In the genomic region with DNA sequence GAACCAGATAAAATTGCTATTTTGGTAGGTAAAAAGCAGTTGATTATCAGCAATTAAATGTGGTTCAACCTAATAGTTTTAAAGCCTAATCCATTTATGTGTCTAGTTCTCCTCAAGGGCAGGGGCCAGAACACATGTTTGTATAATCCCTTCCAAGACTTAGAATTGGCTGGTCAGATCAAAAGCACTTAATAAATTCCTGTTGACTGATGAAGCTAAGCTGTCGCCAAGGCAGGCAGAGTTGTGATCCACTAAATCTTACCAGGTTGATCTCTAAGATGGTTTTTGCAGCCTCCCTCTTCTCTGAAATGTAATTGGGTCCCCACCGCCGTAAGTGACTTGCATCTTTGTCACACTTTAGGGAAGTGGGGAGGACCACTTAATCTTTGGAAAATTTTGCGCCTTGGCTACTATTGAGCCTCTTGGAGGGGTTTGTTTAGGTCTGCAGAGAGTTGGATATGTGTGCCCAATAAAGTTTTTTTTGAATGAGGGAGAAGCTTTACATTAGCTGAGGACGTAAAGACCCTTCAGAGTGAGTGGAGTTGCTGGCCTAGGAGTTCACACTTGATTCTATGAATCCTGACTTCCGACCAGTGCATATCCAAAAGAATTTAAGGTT, we compare ENCODE assay signal across 16 cellular contexts.
DNase-seq lines count a peak whose midpoint lies in the region; ATAC-seq and TF ChIP-seq lines count a peak whose summit lies in the region.
"Had no signal": no experiment of that assay in that cellular context is flagged by ENCODE, and none has a peak within 500 bp of the region (broad histone marks: within the 10 kb centered on the region; RNA-seq: fewer than 3 reads in every experiment).

No MANE protein-coding gene starts in this region.

- H3K9me3 ChIP-seq in fibroblast of lung (ENCODE audit: control insufficient read depth, insufficient read depth, low read depth, low read length) (no peaks in the 10 kb centered on the region), psoas muscle (no peaks in the 10 kb centered on the region), right atrium auricular region (no peaks in the 10 kb centered on the region)
- H3K9me3 ChIP-seq: vagina had no signal

- H3K27me3 ChIP-seq in fibroblast of lung (ENCODE audit: control insufficient read depth, insufficient read depth, low read length) (no peaks in the 10 kb centered on the region), psoas muscle (ENCODE audit: insufficient read depth in 3 of 3, low read length in 2 of 3) (no peaks in the 10 kb centered on the region), right atrium auricular region (no peaks in the 10 kb centered on the region)
- H3K27me3 ChIP-seq: BLaER1, vagina had no signal

- H3K4me3 ChIP-seq in fibroblast of lung (replicated peaks in 1 of 4; ENCODE audit: control extremely low read depth in 1 of 4, insufficient read depth in 1 of 4, low read depth in 3 of 4, low read length in 4 of 4): no peak overlapping the region
- peak overlapping the region; percentile 20 for H3K4me3 ChIP-seq in psoas muscle
- no peak overlapping the region for H3K4me3 ChIP-seq in right atrium auricular region
- H3K4me3 ChIP-seq: BLaER1, vagina had no signal

- no peak overlapping the region for H3K4me2 ChIP-seq in fibroblast of lung (ENCODE audit: extremely low read depth, insufficient read depth, low read length)
- H3K4me2 ChIP-seq: BLaER1 had no signal

- no peak for TF ChIP-seq CTCF in fibroblast of lung (conservative IDR thresholded peaks at IDR 0.05 in 1 of 2, IDR thresholded peaks at IDR 0.05 in 1 of 2; ENCODE audit: low read depth in 1 of 2, low read length in 2 of 2)
- no peak for TF ChIP-seq CTCF in psoas muscle (IDR thresholded peaks at IDR 0.05)
- TF ChIP-seq CTCF in right atrium auricular region (IDR thresholded peaks at IDR 0.05): no peak

- H3K79me2 ChIP-seq in fibroblast of lung (ENCODE audit: control insufficient read depth, insufficient read depth, low read length): no peaks in the 10 kb centered on the region

- peaks cover 5% of the 10 kb centered on the region for H3K4me1 ChIP-seq in fibroblast of lung (ENCODE audit: control insufficient read depth, extremely low read depth, insufficient read depth, low read length)
- H3K4me1 ChIP-seq in psoas muscle: peaks cover 19% of the 10 kb centered on the region
- peaks cover 0 to 9% of the 10 kb centered on the region in 2 donors for H3K4me1 ChIP-seq in right atrium auricular region
- H3K4me1 ChIP-seq: BLaER1 had no signal

- no peak overlapping the region for H3K27ac ChIP-seq in fibroblast of lung (ENCODE audit: insufficient read depth, low read length)
- H3K27ac ChIP-seq in psoas muscle: peak overlapping the region; percentile 73
- H3K27ac ChIP-seq in right atrium auricular region: no peak overlapping the region
- H3K27ac ChIP-seq: BLaER1, vagina had no signal

- 64 to 71% (median 65%) methylated on average over 6 of the region's 6 CpGs for WGBS in psoas muscle, 3 donors

- H3K9ac ChIP-seq in fibroblast of lung (ENCODE audit: insufficient read depth, low read length): no peak overlapping the region
- H3K9ac ChIP-seq: BLaER1 had no signal

- H4K20me1 ChIP-seq in fibroblast of lung (ENCODE audit: control insufficient read depth, extremely low read depth, insufficient read depth, low read length): no peaks in the 10 kb centered on the region

- peak; percentile 59 to 75 (median 68) for ATAC-seq in psoas muscle
- ATAC-seq: activated T-cell treated with anti-CD3 and anti-CD28 coated beads, Interleukin-2, amount 50 U/mL, for 72 hours; Panc1 had no signal

- in situ Hi-C loops in G401 (cut with HindIII; ENCODE audit: low sequenced_read_pairs): no loop called here

- intact Hi-C loops in psoas muscle (cut with DNase I): no loop called here

- DNase-seq in G401 (ENCODE audit: low spot score) (peak; percentile 43), NCI-H524 treated with DMSO at 0.1 percent for 48 hours (lab: John Stamatoyannopoulos, UW) (peak; percentile 81), fibroblast of lung (ENCODE audit: low read depth in 2 of 2) (peak; percentile 54 to 56), psoas muscle (no peak), NCI-H1417 (lab: John Stamatoyannopoulos, UW) (no peak), SW 1271 (lab: John Stamatoyannopoulos, UW) (no peak), NOMO-1 treated with dmso at 0.1 percent for 144 hours (lab: John Stamatoyannopoulos, UW; ENCODE audit: unreplicated experiment) (no peak), right atrium auricular region (ENCODE audit: low spot score) (no peak)
- DNase-seq: activated CD4-positive, alpha-beta T cell treated with anti-CD3 and anti-CD28 coated beads for 4 hours; activated T-cell treated with anti-CD3 and anti-CD28 coated beads, Interleukin-2, amount 50 U/mL, for 72 hours; dermis blood vessel endothelial cell; EL; stimulated activated naive CD4-positive, alpha-beta T cell had no signal

- no peak overlapping the region for H2AFZ ChIP-seq in fibroblast of lung (ENCODE audit: low read length)

- H3K36me3 ChIP-seq in fibroblast of lung (ENCODE audit: control insufficient read depth, insufficient read depth, low read length) (no peaks in the 10 kb centered on the region), psoas muscle (ENCODE audit: insufficient read depth in 1 of 2, low read depth in 1 of 2) (peaks cover 0 to 4% of the 10 kb centered on the region in 2 donors), right atrium auricular region (peaks cover 5% of the 10 kb centered on the region)

Comparison
In these comparisons a context has a peak if more than half of its experiments do, and no peak if none do; other contexts are left out.
1. DNase-seq: peak in G401 (single experiment), NCI-H524 treated with DMSO at 0.1 percent for 48 hours (single experiment) and fibroblast of lung (2 of 2); none in psoas muscle (0 of 2), NCI-H1417 (0 of 3), SW 1271 (0 of 2), NOMO-1 treated with dmso at 0.1 percent for 144 hours (single experiment) and right atrium auricular region (single experiment).